1 cellular context compared by ENCODE assay signal in the genomic region with DNA sequence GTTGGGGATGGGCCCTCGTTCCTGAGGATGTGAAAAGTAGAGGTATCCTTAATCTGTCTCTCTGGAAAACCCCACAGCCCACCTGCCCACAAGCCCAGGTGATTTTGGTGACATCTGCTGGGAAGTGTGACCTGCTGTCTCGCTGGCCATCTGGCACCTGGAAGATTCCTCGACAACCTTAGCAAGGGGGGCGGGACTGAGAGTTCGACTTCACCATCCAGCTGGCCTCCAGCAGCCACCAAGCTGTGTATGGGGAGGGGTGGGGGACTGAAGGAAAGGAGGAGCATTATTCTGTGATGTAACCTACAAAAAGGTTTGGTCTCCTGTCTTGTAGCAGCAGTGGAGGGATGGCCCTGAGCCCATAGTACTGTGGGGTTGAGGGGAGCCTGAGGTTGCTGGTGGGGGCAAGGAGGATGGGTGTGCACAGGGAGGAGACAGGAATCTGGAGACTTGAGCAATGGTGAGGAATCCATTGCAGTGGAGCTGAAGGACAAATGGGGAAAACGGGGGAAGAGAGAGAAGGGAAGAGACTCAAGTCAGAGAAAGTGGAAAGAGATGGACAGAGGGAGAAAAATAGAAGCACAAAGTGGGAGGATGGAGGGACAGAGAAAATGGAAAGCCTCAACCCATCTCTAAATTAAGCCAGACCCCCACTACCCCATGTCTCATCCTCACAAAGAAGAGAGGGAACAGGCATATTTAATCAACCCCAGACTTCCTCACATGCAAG.
TF ChIP-seq lines count a peak whose summit lies in the region.

No MANE protein-coding gene starts in this region.

TF ChIP-seq in H1, 55 proteins besides CTCF, POLR2A, EP300 and RAD21:
- TF ChIP-seq RNF2 (IDR thresholded peaks at IDR 0.05; ENCODE audit: borderline replicate concordance, low read depth, low read length, missing control alignments, poor library complexity, severe bottlenecking), result no peak
- TF ChIP-seq POU5F1 (IDR thresholded peaks at IDR 0.05; ENCODE audit: low read depth, low read length), result no peak
- TF ChIP-seq ATF3 (IDR thresholded peaks at IDR 0.05; ENCODE audit: insufficient read depth, low read depth, low read length), result no peak
- no peak for TF ChIP-seq SP1 (IDR thresholded peaks at IDR 0.05; ENCODE audit: low read depth, low read length)
- no peak for TF ChIP-seq KDM5A (IDR thresholded peaks at IDR 0.05; ENCODE audit: low read length)
- no peak for TF ChIP-seq CREB1 (IDR thresholded peaks at IDR 0.05)
